Comparison of ENCODE assay signal across 18 cellular contexts in genomic region chr12:116700066-116700465, GRCh38.
"Had no signal": no experiment of that assay in that cellular context is flagged by ENCODE, and none has a peak within 500 bp of the region (broad histone marks: within the 10 kb centered on the region; RNA-seq: fewer than 3 reads in every experiment).

No MANE protein-coding gene starts in this region.

- H3K4me2 ChIP-seq: hepatocyte had no signal

- DNase-seq: dorsolateral prefrontal cortex; effector CD4-positive, alpha-beta T cell; heart left ventricle; kidney; natural killer cell; nucleus accumbens; spleen; stimulated activated CD4-positive, alpha-beta T cell treated with anti-CD3 and anti-CD28 coated beads, Interleukin-4, amount 100 ng/mL, for 4 hours; stimulated activated naive CD4-positive, alpha-beta T cell; stimulated activated naive CD8-positive, alpha-beta T cell treated with anti-CD3 and anti-CD28 coated beads, Interleukin-15, amount 100 ng/mL, for 72 hours; trophoblast cell had no signal

- H3K36me3 ChIP-seq: gastroesophageal sphincter, heart left ventricle, prostate gland, right atrium auricular region, spleen, suprapubic skin, vagina had no signal

- H3K27ac ChIP-seq: dorsolateral prefrontal cortex, gastroesophageal sphincter, heart left ventricle, hepatocyte, prostate gland, right atrium auricular region, spleen, suprapubic skin, vagina had no signal

- H3K9me3 ChIP-seq: gastroesophageal sphincter, heart left ventricle, prostate gland, right atrium auricular region, spleen, suprapubic skin, vagina had no signal

- H3K4me1 ChIP-seq: prostate gland, suprapubic skin, vagina had no signal

- H3K4me3 ChIP-seq: dorsolateral prefrontal cortex, gastroesophageal sphincter, heart left ventricle, hepatocyte, lung, prostate gland, right atrium auricular region, spleen, suprapubic skin, vagina had no signal

- H3K27me3 ChIP-seq: dorsolateral prefrontal cortex, hepatocyte, right atrium auricular region, suprapubic skin, vagina had no signal

- H2AFZ ChIP-seq: hepatocyte had no signal
